Comparison of ENCODE assay signal across 16 cellular contexts in genomic region chr9:33223696-33224095, GRCh38. TPM values are rescaled to one million over a fixed set of nuclear protein-coding genes. Genes with fewer than 3 reads are reported as not detected.
A peak's percentile ranks its signal among the peaks of the same experiment; 100 is the strongest.
DNase-seq lines count a peak whose midpoint lies in the region; ATAC-seq and TF ChIP-seq lines count a peak whose summit lies in the region.
"Had no signal": no experiment of that assay in that cellular context is flagged by ENCODE, and none has a peak within 500 bp of the region (broad histone marks: within the 10 kb centered on the region; RNA-seq: fewer than 3 reads in every experiment).

No MANE protein-coding gene starts in this region.

- no peak overlapping the region for H4K8ac ChIP-seq in neuronal stem cell (ENCODE audit: low read depth, low read length)

- DNase-seq in mammary epithelial cell (no peak), breast epithelium (ENCODE audit: low spot score in 2 of 2) (no peak), NOMO-1 treated with dmso at 0.1 percent for 144 hours (lab: John Stamatoyannopoulos, UW; ENCODE audit: unreplicated experiment) (peak; percentile 12), endothelial cell (ENCODE audit: low spot score) (no peak), smooth muscle cell (lab: John Stamatoyannopoulos, UW; ENCODE audit: unreplicated experiment) (no peak), NCI-H1436 treated with DMSO at 0.1 percent for 48 hours (lab: John Stamatoyannopoulos, UW) (no peak), neuronal stem cell (ENCODE audit: low spot score) (no peak)
- DNase-seq: activated T-cell treated with anti-CD3 and anti-CD28 coated beads for 4 hours, naive B cell, NCI-H2029, small intestine, tibial artery had no signal

- no peak overlapping the region for H4K91ac ChIP-seq in neuronal stem cell (ENCODE audit: low read depth, low read length, poor library complexity)

- no peaks in the 10 kb centered on the region for H3F3A ChIP-seq in smooth muscle cell (ENCODE audit: low read depth)

- no peaks in the 10 kb centered on the region for H3K9me3 Mint-ChIP-seq in endothelial cell (ENCODE audit: unreplicated experiment)
- H3K9me3 Mint-ChIP-seq: naive B cell had no signal

- H4K20me1 ChIP-seq in mammary epithelial cell (ENCODE audit: insufficient read depth, low read length) (no peaks in the 10 kb centered on the region), smooth muscle cell (ENCODE audit: low read depth) (no peaks in the 10 kb centered on the region)

- no peak overlapping the region for H2AFZ ChIP-seq in mammary epithelial cell (ENCODE audit: low read depth, low read length)
- no peak overlapping the region for H2AFZ ChIP-seq in smooth muscle cell (ENCODE audit: low read depth)
- H2AFZ ChIP-seq in neuronal stem cell (ENCODE audit: low read length): no peak overlapping the region

- H2AK5ac ChIP-seq in neuronal stem cell (ENCODE audit: low read depth, low read length): no peak overlapping the region

- H3K27ac Mint-ChIP-seq in endothelial cell (ENCODE audit: unreplicated experiment): peak overlapping the region; percentile 54

- WGBS in mammary epithelial cell (ENCODE audit: low coverage, missing lambda C conversion rate): no CpG with 5 or more reads among the region's 1 CpG
- 88% methylated on average over 1 of the region's 1 CpG for WGBS in smooth muscle cell (ENCODE audit: low lambda C conversion rate)
- no CpG with 5 or more reads among the region's 1 CpG for WGBS in neuronal stem cell (ENCODE audit: extremely low coverage in 2 of 2, insufficient read length in 2 of 2, insufficient replicate concordance in 1 of 2), 2 donors

- H3K4me3 Mint-ChIP-seq in endothelial cell (ENCODE audit: unreplicated experiment): no peak overlapping the region
- H3K4me3 Mint-ChIP-seq: naive B cell had no signal

- dilution Hi-C loops in mammary epithelial cell (cut with HindIII; ENCODE audit: low sequenced_read_pairs): no loop called here

- no peak overlapping the region for H3K9ac ChIP-seq in mammary epithelial cell (ENCODE audit: insufficient read depth, low read length)
- no peak overlapping the region for H3K9ac ChIP-seq in smooth muscle cell (ENCODE audit: low read depth)
- no peak overlapping the region for H3K9ac ChIP-seq in neuronal stem cell (ENCODE audit: low read depth, low read length, poor library complexity)

- TF ChIP-seq POLR2A in breast epithelium (IDR thresholded peaks at IDR 0.05): no peak

- H3K9me3 ChIP-seq in mammary epithelial cell (replicated peaks; ENCODE audit: insufficient read depth, low read length): no peaks in the 10 kb centered on the region
- no peaks in the 10 kb centered on the region for H3K9me3 ChIP-seq in breast epithelium
- H3K9me3 ChIP-seq in smooth muscle cell (replicated peaks; ENCODE audit: low read depth): no peaks in the 10 kb centered on the region
- H3K9me3 ChIP-seq in neuronal stem cell (replicated peaks in 1 of 2; ENCODE audit: control insufficient read depth in 2 of 2, insufficient read depth in 1 of 2, low read depth in 1 of 2, low read length in 2 of 2): no peaks in the 10 kb centered on the region
- H3K9me3 ChIP-seq: ascending aorta, tibial artery had no signal

- no peak overlapping the region for H3K23ac ChIP-seq in neuronal stem cell (ENCODE audit: low read depth, low read length, poor library complexity)

- no peak overlapping the region for H3K14ac ChIP-seq in neuronal stem cell (ENCODE audit: low read length)

- no peaks in the 10 kb centered on the region for H3K36me3 ChIP-seq in mammary epithelial cell (ENCODE audit: insufficient read depth, low read length)
- H3K36me3 ChIP-seq in breast epithelium: no peaks in the 10 kb centered on the region
- no peaks in the 10 kb centered on the region for H3K36me3 ChIP-seq in smooth muscle cell (ENCODE audit: low read depth)
- no peaks in the 10 kb centered on the region for H3K36me3 ChIP-seq in neuronal stem cell (replicated peaks in 1 of 2; ENCODE audit: control insufficient read depth in 2 of 2, insufficient read depth in 2 of 2, low read length in 2 of 2)
- H3K36me3 ChIP-seq: ascending aorta, tibial artery had no signal

- H3K79me2 ChIP-seq in mammary epithelial cell (ENCODE audit: insufficient read depth, low read length) (no peaks in the 10 kb centered on the region), smooth muscle cell (ENCODE audit: low read depth) (no peaks in the 10 kb centered on the region)

- H3K4ac ChIP-seq in neuronal stem cell (ENCODE audit: low read length): no peak overlapping the region

- intact Hi-C loops in mammary epithelial cell (cut with micrococcal nuclease) (loop anchor here (10.0 kb wide), 1 partner anchor 639 kb away; no protein-coding TSS in a partner anchor), breast epithelium (cut with DNase I; ENCODE audit: low total_unique reads) (no loop called here)

- H3K27ac ChIP-seq in mammary epithelial cell (ENCODE audit: insufficient read depth, low read depth, low read length): no peak overlapping the region
- H3K27ac ChIP-seq in breast epithelium: no peak overlapping the region
- no peak overlapping the region for H3K27ac ChIP-seq in smooth muscle cell (ENCODE audit: low read depth)
- H3K27ac ChIP-seq in neuronal stem cell (replicated peaks; ENCODE audit: low read length): no peak overlapping the region
- H3K27ac ChIP-seq: ascending aorta, RWPE1, tibial artery had no signal

- H3K4me1 Mint-ChIP-seq in endothelial cell (ENCODE audit: unreplicated experiment): peaks cover 28% of the 10 kb centered on the region

- H3K4me2 ChIP-seq in mammary epithelial cell (ENCODE audit: insufficient read depth, low read depth, low read length) (no peak overlapping the region), smooth muscle cell (no peak overlapping the region), neuronal stem cell (ENCODE audit: insufficient read depth, low read length, poor library complexity, severe bottlenecking) (no peak overlapping the region)

- H2BK5ac ChIP-seq in neuronal stem cell (ENCODE audit: low read length): no peak overlapping the region

- CTCF ChIA-PET in mammary epithelial cell (lab: Charles Lee; ENCODE audit: low non-redundant PET): no interaction called here

- H2BK120ac ChIP-seq in neuronal stem cell (ENCODE audit: low read depth, low read length): no peak overlapping the region

- in situ Hi-C loops in mammary epithelial cell (cut with MboI; ENCODE audit: low sequenced_read_pairs in 2 of 2): no loop called here

- peak; percentile 21 to 28 for TF ChIP-seq CTCF in mammary epithelial cell (conservative IDR thresholded peaks at IDR 0.05 in 1 of 2, IDR thresholded peaks at IDR 0.05 in 1 of 2; ENCODE audit: extremely low read depth in 1 of 2, insufficient read depth in 1 of 2, low read depth in 1 of 2, low read length in 2 of 2)
- no peak for TF ChIP-seq CTCF in breast epithelium (IDR thresholded peaks at IDR 0.05)
- no peak for TF ChIP-seq CTCF in endothelial cell (IDR thresholded peaks at IDR 0.05; ENCODE audit: unreplicated experiment)
- peak; percentile 27 for TF ChIP-seq CTCF in smooth muscle cell (IDR thresholded peaks at IDR 0.05; ENCODE audit: borderline replicate concordance, insufficient read depth, poor library complexity, severe bottlenecking)

- ATAC-seq in GM21528 (IDR thresholded peaks at IDR 0.05; ENCODE audit: low FRiP score, unreplicated experiment): no peak

- no TSS peak for BruUV-seq in mammary epithelial cell (replicated peaks; lab: Mats Ljungman, UMichigan)

- H3K27me3 ChIP-seq in mammary epithelial cell (ENCODE audit: insufficient read depth, low read length) (no peaks in the 10 kb centered on the region), breast epithelium (no peaks in the 10 kb centered on the region), smooth muscle cell (ENCODE audit: low read depth) (no peaks in the 10 kb centered on the region), neuronal stem cell (ENCODE audit: control insufficient read depth in 3 of 3, insufficient read depth in 3 of 3, low read depth in 1 of 3, low read length in 3 of 3) (peaks cover 0 to 24% (median 0%) of the 10 kb centered on the region in 3 experiments)
- H3K27me3 ChIP-seq: ascending aorta, tibial artery had no signal

- peaks cover 5% of the 10 kb centered on the region for H3K27me3 Mint-ChIP-seq in endothelial cell (ENCODE audit: unreplicated experiment)
- H3K27me3 Mint-ChIP-seq: naive B cell had no signal

- H2BK15ac ChIP-seq in neuronal stem cell (ENCODE audit: low read length): no peak overlapping the region

- H2BK12ac ChIP-seq in neuronal stem cell (ENCODE audit: low read length): no peak overlapping the region

- H3K4me3 ChIP-seq in mammary epithelial cell (replicated peaks in 1 of 3; ENCODE audit: insufficient read depth in 1 of 3, low read depth in 2 of 3, low read length in 3 of 3): no peak overlapping the region
- H3K4me3 ChIP-seq in breast epithelium: no peak overlapping the region
- no peak overlapping the region for H3K4me3 ChIP-seq in smooth muscle cell
- no peak overlapping the region for H3K4me3 ChIP-seq in neuronal stem cell (ENCODE audit: low read length in 2 of 2)
- H3K4me3 ChIP-seq: ascending aorta, tibial artery had no signal

- no peaks in the 10 kb centered on the region for H3K79me1 ChIP-seq in neuronal stem cell (ENCODE audit: low read depth, low read length)

- H3K4me1 ChIP-seq in mammary epithelial cell (ENCODE audit: insufficient read depth, low read length) (peaks cover 31% of the 10 kb centered on the region), breast epithelium (no peaks in the 10 kb centered on the region), smooth muscle cell (ENCODE audit: low read depth) (no peaks in the 10 kb centered on the region), neuronal stem cell (ENCODE audit: control insufficient read depth in 2 of 2, insufficient read depth in 1 of 2, low read depth in 1 of 2, low read length in 2 of 2) (no peaks in the 10 kb centered on the region)

- peaks cover 3% of the 10 kb centered on the region for H3K36me3 Mint-ChIP-seq in endothelial cell (ENCODE audit: low read depth, unreplicated experiment)
- H3K36me3 Mint-ChIP-seq: naive B cell had no signal

- no peak overlapping the region for H3K18ac ChIP-seq in neuronal stem cell (ENCODE audit: low read length)

RNA-seq across cellular contexts. Expression of gene SPINK4, which starts 16.3 kb away (rescaled TPM):
- total RNA-seq in mammary epithelial cell (not detected), breast epithelium (not detected), endothelial cell (ENCODE audit: unreplicated experiment) (not detected), smooth muscle cell (not detected in 2 replicates)
- polyA plus RNA-seq in mammary epithelial cell (not detected), smooth muscle cell (not detected in 2 replicates)
- not detected for polyA minus RNA-seq in mammary epithelial cell
- not detected for polyA plus RNA-seq in neuronal stem cell (2013, experiment 1 of 2)
- polyA plus RNA-seq in neuronal stem cell (2013, experiment 2 of 2): not detected
- total RNA-seq: ascending aorta, G401 had no signal

RNA-seq across cellular contexts. Expression of gene BAG1, which starts 40.8 kb away (rescaled TPM):
- 10 to 100 TPM; 28.5 to 30.9 TPM for total RNA-seq in mammary epithelial cell
- polyA plus RNA-seq in mammary epithelial cell: 20.3 TPM
- 5.4 TPM for polyA minus RNA-seq in mammary epithelial cell
- 10 to 100 TPM; 34.7 to 54.7 (median 44.9) TPM for total RNA-seq in breast epithelium
- total RNA-seq in endothelial cell (ENCODE audit: unreplicated experiment): 61.5 TPM
- total RNA-seq in smooth muscle cell: 34.1 and 39.9 TPM in 2 replicates
- polyA plus RNA-seq in smooth muscle cell: 43.3 and 56.4 TPM in 2 replicates
- polyA plus RNA-seq in neuronal stem cell (2013, experiment 1 of 2): 39.5 TPM
- 38.2 TPM for polyA plus RNA-seq in neuronal stem cell (2013, experiment 2 of 2)

RNA-seq across cellular contexts. Expression of gene CHMP5, which starts 41.2 kb away (rescaled TPM):
- total RNA-seq in mammary epithelial cell (10 to 100 TPM; 52.7 to 54.0 TPM), breast epithelium (10 to 100 TPM; 63.1 to 73.4 (median 65.5) TPM), endothelial cell (ENCODE audit: unreplicated experiment) (88.7 TPM), smooth muscle cell (112 and 124 TPM in 2 replicates)
- polyA plus RNA-seq in mammary epithelial cell (50.6 TPM), smooth muscle cell (85.9 and 99.3 TPM in 2 replicates)
- polyA minus RNA-seq in mammary epithelial cell: 30.3 TPM
- polyA plus RNA-seq in neuronal stem cell (2013, experiment 1 of 2): 64.5 TPM
- polyA plus RNA-seq in neuronal stem cell (2013, experiment 2 of 2): 64.5 TPM

RNA-seq across cellular contexts. Expression of gene B4GALT1, which starts 56.6 kb away (rescaled TPM):
- total RNA-seq in mammary epithelial cell: 100 to 1,000 TPM in 1 of 2 donors, 10 to 100 TPM in 1; 82.2 to 135 TPM
- 69.9 TPM for polyA plus RNA-seq in mammary epithelial cell
- polyA minus RNA-seq in mammary epithelial cell: 212 TPM
- 10 to 100 TPM; 60.8 to 81.8 (median 66.2) TPM for total RNA-seq in breast epithelium
- total RNA-seq in endothelial cell (ENCODE audit: unreplicated experiment): 86.7 TPM
- 46.9 and 56.3 TPM in 2 replicates for total RNA-seq in smooth muscle cell
- polyA plus RNA-seq in smooth muscle cell: 49.2 and 49.3 TPM in 2 replicates
- polyA plus RNA-seq in neuronal stem cell (2013, experiment 1 of 2): 13.2 TPM
- polyA plus RNA-seq in neuronal stem cell (2013, experiment 2 of 2): 13.0 TPM

Comparison
In these comparisons a context has a peak if more than half of its experiments do, and no peak if none do; other contexts are left out.
1. CTCF ChIP-seq: peak in mammary epithelial cell (2 of 2) and smooth muscle cell (single experiment); none in breast epithelium (0 of 3) and endothelial cell (single experiment).